ENCODE assay signal across 19 cellular contexts in the genomic region with DNA sequence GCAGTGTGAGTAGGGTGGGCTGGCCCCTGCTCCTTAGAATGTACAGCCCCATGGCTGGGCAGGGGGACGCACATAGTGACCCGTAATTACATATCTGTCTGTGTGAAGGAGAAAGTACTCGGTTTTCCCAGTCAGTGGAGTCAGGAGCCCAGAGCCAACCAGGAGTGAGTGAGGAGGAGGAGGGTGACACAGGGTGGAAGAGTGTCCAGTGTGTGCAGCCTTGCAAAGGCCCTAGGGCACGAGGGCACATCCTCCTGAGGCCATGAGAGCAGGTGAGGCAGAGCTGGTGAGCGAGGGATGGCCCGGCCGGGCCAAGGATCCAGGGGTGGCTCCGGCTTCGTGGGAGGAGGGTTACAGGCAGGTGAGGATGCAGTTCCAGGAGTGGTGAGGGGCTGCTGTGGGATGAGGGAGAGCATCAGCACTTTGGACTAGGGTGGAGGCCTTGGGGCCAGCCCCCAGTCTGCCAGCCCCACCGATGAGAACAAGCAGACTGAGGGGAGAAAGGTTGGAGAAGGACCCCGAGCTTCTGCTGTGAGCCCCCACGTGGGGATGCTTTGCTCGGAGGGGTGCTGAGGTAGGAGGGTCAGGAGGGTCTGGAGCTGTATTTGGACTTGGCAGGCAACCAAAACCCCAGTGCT.
DNase-seq lines count a peak whose midpoint lies in the region; ATAC-seq and TF ChIP-seq lines count a peak whose summit lies in the region.
"Had no signal": no experiment of that assay in that cellular context is flagged by ENCODE, and none has a peak within 500 bp of the region (broad histone marks: within the 10 kb centered on the region; RNA-seq: fewer than 3 reads in every experiment).

No MANE protein-coding gene starts in this region.

- DNase-seq in activated naive CD4-positive, alpha-beta T cell treated with anti-CD3 and anti-CD28 coated beads, Interleukin-2, amount 10 ng/mL, durations not matched to agents 7 days and 5 days = peak; percentile 15
- no peak for DNase-seq in activated naive CD4-positive, alpha-beta T cell treated with Interleukin-2 at 50 U/mL for 16 hours
- DNase-seq in cardiac septum (ENCODE audit: low spot score) = peak; percentile 74
- DNase-seq in osteoblast (ENCODE audit: insufficient read length, low spot score, missing footprints) = peak; percentile 70
- peak; percentile 59 for DNase-seq in upper lobe of right lung
- DNase-seq in stimulated activated effector memory CD8-positive, alpha-beta T cell treated with anti-CD3 and anti-CD28 coated beads, Interleukin-12 subunit alpha, Interleukin-12 subunit beta, amount 100 ng/mL, for 72 hours (ENCODE audit: low spot score in 2 of 2) = no peak
- DNase-seq: activated CD4-positive, CD25-positive, alpha-beta regulatory T cell; activated CD8-positive, alpha-beta T cell treated with anti-CD3 and anti-CD28 coated beads, Interleukin-2, amount 10 ng/mL, durations not matched to agents 7 days and 5 days; C1 segment of cervical spinal cord; NCI-H1092 treated with DMSO at 0.1 percent for 48 hours; NCI-H2081 treated with DMSO at 0.1 percent for 48 hours; NCI-H69 had no signal

- no peak overlapping the region for H2AFZ ChIP-seq in osteoblast (ENCODE audit: low read length)

- H3K27me3 Mint-ChIP-seq in activated naive CD4-positive, alpha-beta T cell treated with anti-CD3 and anti-CD28 coated beads, Interleukin-2, amount 10 ng/mL, durations not matched to agents 7 days and 5 days = peaks cover 16% of the 10 kb centered on the region
- H3K27me3 Mint-ChIP-seq: activated T-helper 17 cell treated with anti-CD3 and anti-CD28 coated beads, Interleukin-2, amount 50 U/mL, for 72 hours had no signal

- no peak overlapping the region for H3K27ac ChIP-seq in osteoblast (ENCODE audit: low read depth, low read length)
- H3K27ac ChIP-seq in upper lobe of right lung = no peak overlapping the region
- H3K27ac ChIP-seq: ascending aorta, SJSA1 had no signal

- no peaks in the 10 kb centered on the region for H3K79me2 ChIP-seq in osteoblast (ENCODE audit: insufficient read depth, low read length)

- H3K9me3 Mint-ChIP-seq in activated naive CD4-positive, alpha-beta T cell treated with anti-CD3 and anti-CD28 coated beads, Interleukin-2, amount 10 ng/mL, durations not matched to agents 7 days and 5 days = no peaks in the 10 kb centered on the region
- H3K9me3 Mint-ChIP-seq in stimulated activated effector memory CD8-positive, alpha-beta T cell treated with anti-CD3 and anti-CD28 coated beads, Interleukin-12 subunit alpha, Interleukin-12 subunit beta, amount 100 ng/mL, for 72 hours = no peaks in the 10 kb centered on the region
- H3K9me3 Mint-ChIP-seq: activated T-helper 17 cell treated with anti-CD3 and anti-CD28 coated beads, Interleukin-2, amount 50 U/mL, for 72 hours; neural crest cell had no signal

- no peak overlapping the region for H3K27ac Mint-ChIP-seq in activated naive CD4-positive, alpha-beta T cell treated with anti-CD3 and anti-CD28 coated beads, Interleukin-2, amount 10 ng/mL, durations not matched to agents 7 days and 5 days
- no peak overlapping the region for H3K27ac Mint-ChIP-seq in stimulated activated effector memory CD8-positive, alpha-beta T cell treated with anti-CD3 and anti-CD28 coated beads, Interleukin-12 subunit alpha, Interleukin-12 subunit beta, amount 100 ng/mL, for 72 hours
- H3K27ac Mint-ChIP-seq: activated CD8-positive, alpha-beta T cell treated with anti-CD3 and anti-CD28 coated beads, Interleukin-2, amount 10 ng/mL, durations not matched to agents 7 days and 5 days; activated T-helper 17 cell treated with anti-CD3 and anti-CD28 coated beads, Interleukin-2, amount 50 U/mL, for 72 hours had no signal

- H3K4me3 Mint-ChIP-seq in activated naive CD4-positive, alpha-beta T cell treated with anti-CD3 and anti-CD28 coated beads, Interleukin-2, amount 10 ng/mL, durations not matched to agents 7 days and 5 days = no peak overlapping the region
- H3K4me3 Mint-ChIP-seq in stimulated activated effector memory CD8-positive, alpha-beta T cell treated with anti-CD3 and anti-CD28 coated beads, Interleukin-12 subunit alpha, Interleukin-12 subunit beta, amount 100 ng/mL, for 72 hours = no peak overlapping the region
- H3K4me3 Mint-ChIP-seq: activated CD8-positive, alpha-beta T cell treated with anti-CD3 and anti-CD28 coated beads, Interleukin-2, amount 10 ng/mL, durations not matched to agents 7 days and 5 days; activated T-helper 17 cell treated with anti-CD3 and anti-CD28 coated beads, Interleukin-2, amount 50 U/mL, for 72 hours; neural crest cell had no signal

- no peaks in the 10 kb centered on the region for H3K4me1 ChIP-seq in osteoblast (ENCODE audit: insufficient read depth, low read length)
- peaks cover 12% of the 10 kb centered on the region for H3K4me1 ChIP-seq in upper lobe of right lung
- H3K4me1 ChIP-seq: ascending aorta, SJSA1 had no signal

- no peaks in the 10 kb centered on the region for H4K20me1 ChIP-seq in osteoblast (ENCODE audit: insufficient read depth, low read length)

- H3K4me3 ChIP-seq in osteoblast (ENCODE audit: insufficient read depth, low read length) (no peak overlapping the region), upper lobe of right lung (no peak overlapping the region)
- H3K4me3 ChIP-seq: ascending aorta, GM12878, SJSA1 had no signal

- H3K4me1 Mint-ChIP-seq in activated naive CD4-positive, alpha-beta T cell treated with anti-CD3 and anti-CD28 coated beads, Interleukin-2, amount 10 ng/mL, durations not matched to agents 7 days and 5 days = peaks cover 3% of the 10 kb centered on the region
- H3K4me1 Mint-ChIP-seq in stimulated activated effector memory CD8-positive, alpha-beta T cell treated with anti-CD3 and anti-CD28 coated beads, Interleukin-12 subunit alpha, Interleukin-12 subunit beta, amount 100 ng/mL, for 72 hours = peaks cover 5% of the 10 kb centered on the region

- H3K36me3 Mint-ChIP-seq in activated naive CD4-positive, alpha-beta T cell treated with anti-CD3 and anti-CD28 coated beads, Interleukin-2, amount 10 ng/mL, durations not matched to agents 7 days and 5 days = no peaks in the 10 kb centered on the region
- H3K36me3 Mint-ChIP-seq in stimulated activated effector memory CD8-positive, alpha-beta T cell treated with anti-CD3 and anti-CD28 coated beads, Interleukin-12 subunit alpha, Interleukin-12 subunit beta, amount 100 ng/mL, for 72 hours = peaks cover 5% of the 10 kb centered on the region

- no peak for TF ChIP-seq CTCF in osteoblast (IDR thresholded peaks at IDR 0.05; ENCODE audit: extremely low read depth, low read depth, low read length)
- TF ChIP-seq CTCF in upper lobe of right lung (IDR thresholded peaks at IDR 0.05) = no peak

- H3K27me3 ChIP-seq in osteoblast (ENCODE audit: insufficient read depth, low read length) (peaks cover 38% of the 10 kb centered on the region), upper lobe of right lung (no peaks in the 10 kb centered on the region)
- H3K27me3 ChIP-seq: ascending aorta had no signal

- no peaks in the 10 kb centered on the region for H3K9me3 ChIP-seq in osteoblast (ENCODE audit: low read depth, low read length)
- H3K9me3 ChIP-seq in upper lobe of right lung = no peaks in the 10 kb centered on the region
- H3K9me3 ChIP-seq: ascending aorta had no signal

- CTCF ChIA-PET in activated naive CD4-positive, alpha-beta T cell treated with anti-CD3 and anti-CD28 coated beads, Interleukin-2, amount 10 ng/mL, durations not matched to agents 7 days and 5 days (lab: Charles Lee) = no interaction called here

- H3K36me3 ChIP-seq in osteoblast (ENCODE audit: insufficient read depth, low read length) (no peaks in the 10 kb centered on the region), upper lobe of right lung (no peaks in the 10 kb centered on the region)
- H3K36me3 ChIP-seq: ascending aorta, SJSA1 had no signal

- ATAC-seq in upper lobe of right lung = no peak
- no peak for ATAC-seq in GM19452 (IDR thresholded peaks at IDR 0.05; ENCODE audit: unreplicated experiment)
- no peak for ATAC-seq in GM19463 (IDR thresholded peaks at IDR 0.05; ENCODE audit: unreplicated experiment)
- ATAC-seq in stimulated activated effector memory CD8-positive, alpha-beta T cell treated with anti-CD3 and anti-CD28 coated beads, Interleukin-12 subunit alpha, Interleukin-12 subunit beta, amount 100 ng/mL, for 72 hours = no peak
- ATAC-seq: activated CD8-positive, alpha-beta T cell treated with anti-CD3 and anti-CD28 coated beads, Interleukin-2, amount 10 ng/mL, durations not matched to agents 7 days and 5 days; activated T-helper 17 cell treated with anti-CD3 and anti-CD28 coated beads, Interleukin-2, amount 50 U/mL, for 72 hours; GM12878 had no signal

- H3K4me2 ChIP-seq in osteoblast (ENCODE audit: insufficient read depth, low read length) = no peak overlapping the region

- intact Hi-C loops in cardiac septum (cut with DNase I) (no loop called here), upper lobe of right lung (cut with DNase I) (no loop called here)

Comparison
In these comparisons a context has a peak if more than half of its experiments do, and no peak if none do; other contexts are left out.
1. DNase-seq: peak in activated naive CD4-positive, alpha-beta T cell treated with anti-CD3 and anti-CD28 coated beads, Interleukin-2, amount 10 ng/mL, durations not matched to agents 7 days and 5 days (single experiment), cardiac septum (single experiment), osteoblast (single experiment) and upper lobe of right lung (single experiment); none in activated naive CD4-positive, alpha-beta T cell treated with Interleukin-2 at 50 U/mL for 16 hours (single experiment) and stimulated activated effector memory CD8-positive, alpha-beta T cell treated with anti-CD3 and anti-CD28 coated beads, Interleukin-12 subunit alpha, Interleukin-12 subunit beta, amount 100 ng/mL, for 72 hours (0 of 2).